1 cellular context compared by ENCODE assay signal in genomic region chr20:17536944-17537444, GRCh38.
TF ChIP-seq lines count a peak whose summit lies in the region.

No MANE protein-coding gene starts in this region.

TF ChIP-seq in GM12878, 131 proteins besides CTCF, POLR2A, EP300 and RAD21 (continued from another document):
- TF ChIP-seq ATF3 (IDR thresholded peaks at IDR 0.05; ENCODE audit: borderline replicate concordance, extremely low read depth, low read depth, low read length) (0 out of 2 replicates have a peak, but pooled peaks have one; percentile 23), MEF2B (IDR thresholded peaks at IDR 0.05; ENCODE audit: partially characterized antibody, poor library complexity, severe bottlenecking) (no peak), LARP7 (IDR thresholded peaks at IDR 0.05) (no peak), SMARCA5 (IDR thresholded peaks at IDR 0.05) (0 out of 2 replicates have a peak, but pooled peaks have one; percentile 19), TARDBP (IDR thresholded peaks at IDR 0.05; ENCODE audit: borderline replicate concordance) (no peak)
